In the genomic region with DNA sequence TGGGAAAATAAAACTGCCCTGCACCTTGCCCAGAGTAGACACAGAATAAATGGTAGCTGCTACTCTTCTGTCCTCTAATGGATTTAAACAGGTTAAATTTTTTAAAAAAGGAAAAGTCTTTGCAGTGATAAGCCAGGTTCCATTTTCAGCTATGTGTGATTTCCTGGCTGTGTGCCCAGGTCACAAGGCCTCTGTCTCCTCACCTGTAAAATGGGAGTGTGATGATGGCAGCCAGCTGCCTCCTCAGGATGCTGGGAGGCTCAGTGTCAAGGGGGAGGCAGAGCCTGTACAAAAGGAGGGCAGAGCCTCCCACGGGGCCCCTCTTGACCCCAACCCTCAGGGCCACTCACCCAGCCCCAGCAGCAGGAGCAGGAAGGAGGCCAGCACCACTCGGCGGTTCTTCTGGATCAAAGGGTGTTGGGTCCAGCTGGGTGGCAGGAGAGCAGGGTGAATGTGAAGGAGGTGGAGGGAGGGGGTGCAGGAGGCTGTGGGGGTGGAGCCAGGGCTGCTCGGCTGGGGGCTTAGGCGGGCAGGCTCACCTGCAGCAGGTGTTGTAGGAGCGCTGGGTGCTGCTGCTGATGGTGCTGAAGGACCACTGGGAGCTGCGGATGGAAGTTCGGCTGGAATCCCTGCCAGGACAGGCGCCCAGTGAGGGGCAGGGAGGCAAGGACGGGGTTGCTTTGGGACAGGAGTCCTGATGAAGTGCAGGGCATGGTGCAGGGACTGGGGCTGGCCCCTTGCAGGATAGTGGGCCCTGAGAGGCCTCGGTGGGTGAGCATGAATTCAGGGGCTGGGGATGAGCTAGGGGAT, we compare ENCODE assay signal across 9 cellular contexts. TPM values are rescaled to one million over a fixed set of nuclear protein-coding genes. Genes with fewer than 3 reads are reported as not detected.
DNase-seq lines count a peak whose midpoint lies in the region; ATAC-seq and TF ChIP-seq lines count a peak whose summit lies in the region.
"Had no signal": no experiment of that assay in that cellular context is flagged by ENCODE, and none has a peak within 500 bp of the region (broad histone marks: within the 10 kb centered on the region; RNA-seq: fewer than 3 reads in every experiment).

No MANE protein-coding gene starts in this region.

- intact Hi-C loops in tibial artery (cut with DNase I; ENCODE audit: low total_unique reads) (loop anchor here (5.0 kb wide), 2 partner anchors 45 to 65 kb away; a partner anchor contains a TSS), lower leg skin (cut with DNase I; ENCODE audit: low total_unique reads) (no loop called here)

- peaks cover 40% of the 10 kb centered on the region for H3K4me1 Mint-ChIP-seq in activated T-cell treated with anti-CD3 and anti-CD28 coated beads, Interleukin-2, amount 50 U/mL, for 24 hours (ENCODE audit: low read depth)

- H3K9me3 Mint-ChIP-seq in activated T-cell treated with anti-CD3 and anti-CD28 coated beads, Interleukin-2, amount 50 U/mL, for 24 hours, result no peaks in the 10 kb centered on the region
- no peaks in the 10 kb centered on the region for H3K9me3 Mint-ChIP-seq in activated naive CD4-positive, alpha-beta T cell treated with anti-CD3 and anti-CD28 coated beads, Interleukin-2, amount 50 U/mL, for 72 hours

- peaks cover 20% of the 10 kb centered on the region for H3K36me3 Mint-ChIP-seq in activated T-cell treated with anti-CD3 and anti-CD28 coated beads, Interleukin-2, amount 50 U/mL, for 24 hours (ENCODE audit: low read depth)
- peaks cover 7 to 15% of the 10 kb centered on the region in 2 donors for H3K36me3 Mint-ChIP-seq in activated naive CD4-positive, alpha-beta T cell treated with anti-CD3 and anti-CD28 coated beads, Interleukin-2, amount 50 U/mL, for 72 hours

- H3K36me3 ChIP-seq in tibial artery, result no peaks in the 10 kb centered on the region

- H3K4me1 ChIP-seq in tibial artery, result peaks cover 0 to 52% (median 38%) of the 10 kb centered on the region in 4 donors

- WGBS in lower leg skin, 2 donors, result 49 to 68% methylated on average over 11 of the region's 11 CpGs

- no peaks in the 10 kb centered on the region for H3K27me3 ChIP-seq in layer of hippocampus (ENCODE audit: control insufficient read depth, insufficient read depth, low read length)
- H3K27me3 ChIP-seq in tibial artery, result no peaks in the 10 kb centered on the region

- H3K9me3 ChIP-seq in tibial artery, result no peaks in the 10 kb centered on the region

- peak overlapping the region; percentile 91 for H3K4me3 Mint-ChIP-seq in activated T-cell treated with anti-CD3 and anti-CD28 coated beads, Interleukin-2, amount 50 U/mL, for 24 hours

- H3K4me3 ChIP-seq in tibial artery, result no peak overlapping the region
- no peak overlapping the region for H3K4me3 ChIP-seq in lower leg skin (ENCODE audit: low read depth, poor library complexity, severe bottlenecking)

- no peak for DNase-seq in activated T-cell treated with anti-CD3 and anti-CD28 coated beads, Interleukin-2, amount 50 U/mL, for 24 hours
- no peak for DNase-seq in activated T-cell treated with anti-CD3 and anti-CD28 coated beads, Interleukin-2, amount 50 U/mL, for 1 hour
- DNase-seq in activated naive CD4-positive, alpha-beta T cell treated with anti-CD3 and anti-CD28 coated beads, Interleukin-2, amount 50 U/mL, for 72 hours (ENCODE audit: low spot score in 2 of 2), result no peak
- DNase-seq in tibial artery, result peak in 1 of 2 donors; percentile 64
- DNase-seq in lower leg skin (ENCODE audit: low spot score in 2 of 2), result no peak
- DNase-seq in NCI-H2029 (lab: John Stamatoyannopoulos, UW), result no peak
- DNase-seq in amygdala (lab: John Stamatoyannopoulos, UW), result no peak
- DNase-seq: central memory CD4-positive, alpha-beta T cell had no signal

- H3K27ac ChIP-seq in layer of hippocampus (ENCODE audit: low read depth, low read length), result peak overlapping the region; percentile 38
- H3K27ac ChIP-seq in tibial artery, result peak overlapping the region; percentile 84 to 95

- H3K27ac Mint-ChIP-seq in activated T-cell treated with anti-CD3 and anti-CD28 coated beads, Interleukin-2, amount 50 U/mL, for 24 hours, result peak overlapping the region; percentile 94
- H3K27ac Mint-ChIP-seq in activated naive CD4-positive, alpha-beta T cell treated with anti-CD3 and anti-CD28 coated beads, Interleukin-2, amount 50 U/mL, for 72 hours, result peak overlapping the region; percentile 82 to 97

- no peaks in the 10 kb centered on the region for H3K27me3 Mint-ChIP-seq in activated T-cell treated with anti-CD3 and anti-CD28 coated beads, Interleukin-2, amount 50 U/mL, for 24 hours

- no peak for TF ChIP-seq POLR2A in lower leg skin (IDR thresholded peaks at IDR 0.05)

- TF ChIP-seq CTCF in tibial artery (IDR thresholded peaks at IDR 0.05) (no peak), lower leg skin (IDR thresholded peaks at IDR 0.05) (no peak)

- ATAC-seq in activated naive CD4-positive, alpha-beta T cell treated with anti-CD3 and anti-CD28 coated beads, Interleukin-2, amount 50 U/mL, for 72 hours, result no peak

RNA-seq across cellular contexts. Expression of a gene that starts 1.9 kb away (rescaled TPM):
- total RNA-seq in activated naive CD4-positive, alpha-beta T cell treated with anti-CD3 and anti-CD28 coated beads, Interleukin-2, amount 50 U/mL, for 72 hours, result 10 to 100 TPM; 39.1 to 77.9 TPM
- total RNA-seq in lower leg skin, result 100 to 1,000 TPM; 202 to 374 (median 252) TPM

RNA-seq across cellular contexts. Expression of a gene that starts 12.0 kb away (rescaled TPM):
- 1 to 10 TPM; 1.7 to 2.8 TPM for total RNA-seq in activated naive CD4-positive, alpha-beta T cell treated with anti-CD3 and anti-CD28 coated beads, Interleukin-2, amount 50 U/mL, for 72 hours
- under 1 TPM in 2 of 4 donors, not detected in 2; 0.11 to 0.25 TPM for total RNA-seq in lower leg skin

RNA-seq across cellular contexts. Expression of a gene that starts 14.6 kb away (rescaled TPM):
- total RNA-seq in activated naive CD4-positive, alpha-beta T cell treated with anti-CD3 and anti-CD28 coated beads, Interleukin-2, amount 50 U/mL, for 72 hours, result not detected
- total RNA-seq in lower leg skin, result not detected

RNA-seq across cellular contexts. Expression of a gene that starts 15.7 kb away (rescaled TPM):
- 100 to 1,000 TPM; 151 to 207 TPM for total RNA-seq in activated naive CD4-positive, alpha-beta T cell treated with anti-CD3 and anti-CD28 coated beads, Interleukin-2, amount 50 U/mL, for 72 hours
- total RNA-seq in lower leg skin, result 10 to 100 TPM; 38.7 to 52.5 (median 47.7) TPM

RNA-seq across cellular contexts. Expression of a gene that starts 23.9 kb away (rescaled TPM):
- 100 to 1,000 TPM; 293 to 428 TPM for total RNA-seq in activated naive CD4-positive, alpha-beta T cell treated with anti-CD3 and anti-CD28 coated beads, Interleukin-2, amount 50 U/mL, for 72 hours
- total RNA-seq in lower leg skin, result 10 to 100 TPM; 40.1 to 79.5 (median 66.9) TPM
